In genomic region chr2:160492401-160493226, GRCh38 we compare ENCODE assay signal across 8 cellular contexts. TPM values are rescaled to one million over a fixed set of nuclear protein-coding genes. Genes with fewer than 3 reads are reported as not detected.
DNase-seq lines count a peak whose midpoint lies in the region; TF ChIP-seq lines count a peak whose summit lies in the region.

No MANE protein-coding gene starts in this region.

- peak; percentile 50 for DNase-seq in GM13976 (ENCODE audit: low spot score)
- peak; percentile 80 for DNase-seq in MG63
- peak; percentile 29 to 38 for DNase-seq in activated CD4-positive, alpha-beta T cell treated with anti-CD3 and anti-CD28 coated beads for 24 hours (ENCODE audit: low read depth in 2 of 2)
- peak; percentile 71 for DNase-seq in choroid plexus epithelial cell (ENCODE audit: low read depth)
- DNase-seq in left kidney (ENCODE audit: low read depth, low spot score) = peak; percentile 95
- peak; percentile 60 for DNase-seq in stimulated activated CD4-positive, alpha-beta T cell treated with anti-CD3 and anti-CD28 coated beads, Interleukin-4, amount 100 ng/mL, for 24 hours
- no peak for DNase-seq in NAMALWA (ENCODE audit: low spot score)
- DNase-seq in occipital lobe (lab: John Stamatoyannopoulos, UW) = no peak

- H3K27me3 ChIP-seq in MG63 = no peaks in the 10 kb centered on the region

- H3K4me3 ChIP-seq in MG63 (peak overlapping the region; percentile 87), choroid plexus epithelial cell (ENCODE audit: low read depth, low read length) (peak overlapping the region; percentile 85)

- peaks cover 4% of the 10 kb centered on the region; the same call in 1 of the 2 replicates for H3K36me3 ChIP-seq in MG63

- in situ Hi-C loops in GM13976 (cut with MboI; ENCODE audit: low sequenced_read_pairs, unreplicated experiment) = no loop called here

- TF ChIP-seq CTCF in GM13976 (IDR thresholded peaks at IDR 0.05; ENCODE audit: borderline replicate concordance, control extremely low read depth, extremely low read depth, insufficient read depth, missing control alignments) = no peak
- no peak for TF ChIP-seq CTCF in choroid plexus epithelial cell (conservative IDR thresholded peaks at IDR 0.05; ENCODE audit: low read depth, low read length)

- no peaks in the 10 kb centered on the region for H3K9me3 ChIP-seq in MG63

RNA-seq across cellular contexts. Expression of gene RBMS1, which starts 1.0 kb away (rescaled TPM):
- 36.6 and 38.7 TPM in 2 replicates for total RNA-seq in MG63 (2014; rRNA removed; shearing (Covaris generic); ENCODE audit: low replicate concordance)
- total RNA-seq in occipital lobe = 7.8 TPM

Comparison
In these comparisons a context has a peak if more than half of its experiments do, and no peak if none do; other contexts are left out.
1. DNase-seq: peak in GM13976 (single experiment), MG63 (single experiment), activated CD4-positive, alpha-beta T cell treated with anti-CD3 and anti-CD28 coated beads for 24 hours (2 of 2), choroid plexus epithelial cell (single experiment), left kidney (single experiment) and stimulated activated CD4-positive, alpha-beta T cell treated with anti-CD3 and anti-CD28 coated beads, Interleukin-4, amount 100 ng/mL, for 24 hours (single experiment); none in NAMALWA (single experiment) and occipital lobe (single experiment).